In the genomic region with DNA sequence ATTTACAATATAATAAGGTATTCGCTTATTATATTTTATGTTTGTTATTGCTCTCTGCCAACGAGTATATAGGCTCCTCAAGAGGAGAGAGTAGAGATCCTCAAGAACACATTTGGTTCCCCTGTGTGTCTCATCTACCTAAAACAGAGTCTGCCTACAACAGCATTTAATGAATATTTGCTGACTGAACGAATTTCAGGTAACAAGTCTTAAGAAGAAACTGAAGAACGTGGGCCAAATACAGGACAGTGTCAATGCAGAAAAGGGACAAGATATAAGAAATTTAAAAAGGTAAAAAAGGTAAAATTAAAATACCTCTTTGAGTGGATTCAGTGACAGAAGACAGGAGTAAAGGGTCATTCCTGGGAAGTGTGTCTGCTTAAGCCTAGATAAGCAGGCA, we compare ENCODE assay signal across 23 cellular contexts.
DNase-seq lines count a peak whose midpoint lies in the region; ATAC-seq, FAIRE-seq and TF ChIP-seq lines count a peak whose summit lies in the region.
"Had no signal": no experiment of that assay in that cellular context is flagged by ENCODE, and none has a peak within 500 bp of the region (broad histone marks: within the 10 kb centered on the region; RNA-seq: fewer than 3 reads in every experiment).

No MANE protein-coding gene starts in this region.

- BruUV-seq in K562 (replicated peaks; lab: Mats Ljungman, UMichigan), result no TSS peak

- POLR2A ChIA-PET in A549 (lab: Yijun Ruan, JAX) (no interaction called here), K562 (lab: Yijun Ruan, JAX) (no interaction called here)

- no peaks in the 10 kb centered on the region for H3K9me1 ChIP-seq in K562 (ENCODE audit: control insufficient read depth, insufficient read depth, low read length)

- no peaks in the 10 kb centered on the region for H3F3A ChIP-seq in GM23338 (replicated peaks; ENCODE audit: low read depth)
- peaks cover 6% of the 10 kb centered on the region for H3F3A ChIP-seq in neural progenitor cell (ENCODE audit: low read depth)

- in situ Hi-C loops in K562 (cut with MboI), result no loop called here

- TF ChIP-seq CTCF in A549 (IDR thresholded peaks at IDR 0.05), result no peak
- TF ChIP-seq CTCF in GM23338 (conservative IDR thresholded peaks at IDR 0.05; ENCODE audit: low read depth in 2 of 2), result no peak
- no peak for TF ChIP-seq CTCF in K562 (IDR thresholded peaks at IDR 0.05 in 2 of 3, conservative IDR thresholded peaks at IDR 0.05 in 1 of 3; ENCODE audit: insufficient read depth in 2 of 3, low read depth in 1 of 3, low read length in 3 of 3)
- no peak for TF ChIP-seq CTCF in neural progenitor cell (IDR thresholded peaks at IDR 0.05)

- H3K4me1 Mint-ChIP-seq in GM23338, result peaks cover 5% of the 10 kb centered on the region
- peaks cover 4% of the 10 kb centered on the region for H3K4me1 Mint-ChIP-seq in neural progenitor cell
- H3K4me1 Mint-ChIP-seq: B cell had no signal

- FAIRE-seq in A549 (lab: Jason Lieb, UNC) (no peak), K562 (lab: Jason Lieb, UNC) (no peak)
- FAIRE-seq: A204.1, D721Med, G401.6, GM12891, GM19239 had no signal

- H3K9ac ChIP-seq in K562 (ENCODE audit: insufficient read depth in 1 of 2, low read depth in 2 of 2, low read length in 2 of 2) (no peak overlapping the region), neural progenitor cell (no peak overlapping the region)
- H3K9ac ChIP-seq: BLaER1 treated with 17β-estradiol and CSF1 and Interleukin-3, amounts not matched to agents 10 nM and 100 nM had no signal

- H3K79me2 ChIP-seq in GM23338 (replicated peaks; ENCODE audit: insufficient read depth) (no peaks in the 10 kb centered on the region), K562 (ENCODE audit: control insufficient read depth, insufficient read depth, low read length) (no peaks in the 10 kb centered on the region), neural progenitor cell (ENCODE audit: low read depth) (no peaks in the 10 kb centered on the region)

- CTCF ChIA-PET in A549 (lab: Yijun Ruan, JAX) (no interaction called here), K562 (lab: Yijun Ruan, JAX; ENCODE audit: low intra/inter-chr PET ratio) (no interaction called here)

- TF ChIP-seq RAD21 in A549 (conservative IDR thresholded peaks at IDR 0.05 in 1 of 2, IDR thresholded peaks at IDR 0.05 in 1 of 2), result no peak
- TF ChIP-seq RAD21 in K562 (CRISPR knock-in tag; conservative IDR thresholded peaks at IDR 0.05 in 1 of 2, IDR thresholded peaks at IDR 0.05 in 1 of 2), result no peak

- H3K4me2 ChIP-seq in A549 (no peak overlapping the region), GM23338 (peak overlapping the region; percentile 73), K562 (ENCODE audit: insufficient read depth, low read length) (no peak overlapping the region), neural progenitor cell (peak overlapping the region; percentile 48)
- H3K4me2 ChIP-seq: BLaER1 treated with 17β-estradiol and CSF1 and Interleukin-3, amounts not matched to agents 10 nM and 100 nM had no signal

- no peaks in the 10 kb centered on the region for H3K9me3 ChIP-seq in A549
- H3K9me3 ChIP-seq in K562 (replicated peaks; ENCODE audit: control insufficient read depth, insufficient read depth, low read depth, low read length), result no peaks in the 10 kb centered on the region
- no peaks in the 10 kb centered on the region for H3K9me3 ChIP-seq in neural progenitor cell (ENCODE audit: low read depth)
- H3K9me3 ChIP-seq: BLaER1 treated with 17β-estradiol and CSF1 and Interleukin-3, amounts not matched to agents 10 nM and 100 nM; Caco-2 had no signal

- H3K4me3 ChIP-seq in A549 (no peak overlapping the region), GM23338 (no peak overlapping the region), K562 (no peak overlapping the region), neural progenitor cell (no peak overlapping the region)
- H3K4me3 ChIP-seq: BLaER1 treated with 17β-estradiol and CSF1 and Interleukin-3, amounts not matched to agents 10 nM and 100 nM had no signal

- H3K4me1 ChIP-seq in A549 (no peaks in the 10 kb centered on the region), GM23338 (ENCODE audit: insufficient read depth) (peaks cover 17% of the 10 kb centered on the region), K562 (replicated peaks in 1 of 2; ENCODE audit: control insufficient read depth in 2 of 2, insufficient read depth in 2 of 2, low read length in 2 of 2) (no peaks in the 10 kb centered on the region), neural progenitor cell (peaks cover 14% of the 10 kb centered on the region)

- H3K4me3 Mint-ChIP-seq in GM23338, result no peak overlapping the region
- no peak overlapping the region for H3K4me3 Mint-ChIP-seq in neural progenitor cell
- H3K4me3 Mint-ChIP-seq: B cell; CD4-positive, alpha-beta T cell; CD8-positive, alpha-beta T cell had no signal

- H3K27ac Mint-ChIP-seq in GM23338 (no peak overlapping the region), neural progenitor cell (no peak overlapping the region)
- H3K27ac Mint-ChIP-seq: B cell; CD4-positive, alpha-beta T cell; CD8-positive, alpha-beta T cell had no signal

- H3K27me3 ChIP-seq in GM23338 (ENCODE audit: insufficient read depth), result no peaks in the 10 kb centered on the region
- H3K27me3 ChIP-seq in K562 (ENCODE audit: control insufficient read depth in 2 of 2, insufficient read depth in 2 of 2, low read length in 2 of 2), result no peaks in the 10 kb centered on the region
- no peaks in the 10 kb centered on the region for H3K27me3 ChIP-seq in neural progenitor cell
- H3K27me3 ChIP-seq: BLaER1 treated with 17β-estradiol and CSF1 and Interleukin-3, amounts not matched to agents 10 nM and 100 nM had no signal

- WGBS in A549 (ENCODE audit: missing lambda C conversion rate), result 60% methylated on average over 4 of the region's 4 CpGs
- 3% methylated on average over 4 of the region's 4 CpGs for WGBS in K562 (ENCODE audit: insufficient coverage, low coverage, missing lambda C conversion rate)

- DNase-seq in A549 (ENCODE audit: low read depth in 1 of 2, low spot score in 1 of 2) (no peak), GM23338 (ENCODE audit: low spot score) (no peak), K562 (ENCODE audit: extremely low read depth in 1 of 4, low spot score in 3 of 4) (no peak), neural progenitor cell (ENCODE audit: low spot score) (no peak), NCI-H2081 (lab: John Stamatoyannopoulos, UW) (no peak), amniotic stem cell (lab: John Stamatoyannopoulos, UW) (no peak)
- DNase-seq: 8988T; AML-193; Caco-2; Calu3; CD4-positive, alpha-beta T cell; CD8-positive, alpha-beta T cell; DMS79 treated with DMSO at 0.1 percent for 48 hours; GF-D8 had no signal

- H3K36me3 Mint-ChIP-seq in GM23338 (ENCODE audit: low read depth) (no peaks in the 10 kb centered on the region), neural progenitor cell (no peaks in the 10 kb centered on the region)
- H3K36me3 Mint-ChIP-seq: CD8-positive, alpha-beta T cell had no signal

- H3K9me2 ChIP-seq in GM23338 (ENCODE audit: insufficient read depth), result no peaks in the 10 kb centered on the region

- H3K27me3 Mint-ChIP-seq in GM23338 (ENCODE audit: insufficient read depth, low read depth, poor library complexity) (no peaks in the 10 kb centered on the region), neural progenitor cell (ENCODE audit: insufficient read depth, low read depth) (no peaks in the 10 kb centered on the region)
- H3K27me3 Mint-ChIP-seq: B cell; CD4-positive, alpha-beta T cell had no signal

- H3K27ac ChIP-seq in A549 (no peak overlapping the region), GM23338 (ENCODE audit: low read depth) (no peak overlapping the region), K562 (ENCODE audit: extremely low read depth, low read depth, low read length) (no peak overlapping the region), neural progenitor cell (peak overlapping the region; percentile 21)
- H3K27ac ChIP-seq: BLaER1 treated with 17β-estradiol and CSF1 and Interleukin-3, amounts not matched to agents 10 nM and 100 nM; C4-2B had no signal

- H3K9me3 Mint-ChIP-seq in GM23338 (no peaks in the 10 kb centered on the region), neural progenitor cell (no peaks in the 10 kb centered on the region)
- H3K9me3 Mint-ChIP-seq: CD8-positive, alpha-beta T cell had no signal

- no peak for TF ChIP-seq EP300 in A549 (IDR thresholded peaks at IDR 0.05)
- no peak for TF ChIP-seq EP300 in K562 (IDR thresholded peaks at IDR 0.05; ENCODE audit: low read length)

- H2AFZ ChIP-seq in GM23338 (no peak overlapping the region), K562 (ENCODE audit: low read depth, low read length) (no peak overlapping the region), neural progenitor cell (replicated peaks) (no peak overlapping the region)

- intact Hi-C loops in K562 (cut with micrococcal nuclease), result loop anchor here (5.0 to 10.0 kb wide), 2 partner anchors 226 to 281 kb away; no protein-coding TSS in a partner anchor

- TF ChIP-seq POLR2A in A549 (IDR thresholded peaks at IDR 0.05; ENCODE audit: low read length) (no peak), K562 (conservative IDR thresholded peaks at IDR 0.05) (no peak)

- H4K20me1 ChIP-seq in GM23338 (replicated peaks; ENCODE audit: insufficient read depth), result no peaks in the 10 kb centered on the region
- no peaks in the 10 kb centered on the region for H4K20me1 ChIP-seq in K562 (replicated peaks; ENCODE audit: control insufficient read depth, insufficient read depth, low read length)
- no peaks in the 10 kb centered on the region for H4K20me1 ChIP-seq in neural progenitor cell (ENCODE audit: low read depth)
- H4K20me1 ChIP-seq: BLaER1 treated with 17β-estradiol and CSF1 and Interleukin-3, amounts not matched to agents 10 nM and 100 nM had no signal

- ATAC-seq in A549 (no peak), GM23338 (no peak), K562 (no peak), HG02870 (IDR thresholded peaks at IDR 0.05; ENCODE audit: unreplicated experiment) (no peak)
- ATAC-seq: CD8-positive, alpha-beta T cell had no signal

- H3K36me3 ChIP-seq in GM23338 (ENCODE audit: insufficient read depth) (no peaks in the 10 kb centered on the region), K562 (ENCODE audit: control insufficient read depth, insufficient read depth, low read length) (no peaks in the 10 kb centered on the region), neural progenitor cell (no peaks in the 10 kb centered on the region)
- H3K36me3 ChIP-seq: BLaER1 treated with 17β-estradiol and CSF1 and Interleukin-3, amounts not matched to agents 10 nM and 100 nM had no signal

TF ChIP-seq in A549, 52 proteins besides CTCF, POLR2A, EP300 and RAD21:
- TF ChIP-seq MAFK (IDR thresholded peaks at IDR 0.05; ENCODE audit: partially characterized antibody) (peak; percentile 90), HDAC2 (IDR thresholded peaks at IDR 0.05) (no peak)

TF ChIP-seq in GM23338, 12 proteins besides CTCF, POLR2A, EP300 and RAD21 (continues in another document):
- no peak for TF ChIP-seq CREB1 (CRISPR knock-in tag; IDR thresholded peaks at IDR 0.05; ENCODE audit: low read depth)

TF ChIP-seq in K562, 482 proteins besides CTCF, POLR2A, EP300 and RAD21:
- peak; percentile 65 for TF ChIP-seq MAFG (tag; conservative IDR thresholded peaks at IDR 0.05)
- no peak for TF ChIP-seq TRIM24 (IDR thresholded peaks at IDR 0.05)
- no peak for TF ChIP-seq KAT2B (IDR thresholded peaks at IDR 0.05; ENCODE audit: low read depth, low read length)
- TF ChIP-seq MAFK (IDR thresholded peaks at IDR 0.05; ENCODE audit: low read length), result peak; percentile 73
- TF ChIP-seq C11orf30 (IDR thresholded peaks at IDR 0.05; ENCODE audit: low read depth), result peak; percentile 63
- TF ChIP-seq ZNF316 (IDR thresholded peaks at IDR 0.05), result peak; percentile 86
- peak; percentile 76 for TF ChIP-seq MAFF (IDR thresholded peaks at IDR 0.05; ENCODE audit: low read length)

Comparison
In these comparisons a context has a peak if more than half of its experiments do, and no peak if none do; other contexts are left out.
1. H3K4me2 ChIP-seq: peak in GM23338 (single experiment) and neural progenitor cell (single experiment); none in A549 (single experiment) and K562 (single experiment).
2. Of the 35 proteins assayed by ChIP-seq in both K562 and A549: peak only in K562: none; only in A549: none; in both: MAFK; in neither: 34.